ENCODE assay signal across 8 cellular contexts in genomic region chr14:34711169-34711568, GRCh38. TPM values are rescaled to one million over a fixed set of nuclear protein-coding genes. Genes with fewer than 3 reads are reported as not detected.
DNase-seq lines count a peak whose midpoint lies in the region; ATAC-seq and TF ChIP-seq lines count a peak whose summit lies in the region.

No MANE protein-coding gene starts in this region.

- peak; percentile 72 for DNase-seq in GM10266 (ENCODE audit: extremely low spot score)
- DNase-seq in RKO (ENCODE audit: low spot score): peak; percentile 58
- DNase-seq in cardiac muscle cell (ENCODE audit: low read depth in 1 of 2, low spot score in 1 of 2): peak; percentile 53 to 78
- no peak for DNase-seq in cortex of kidney (lab: John Stamatoyannopoulos, UW)
- no peak for DNase-seq in OCI-M2 (lab: John Stamatoyannopoulos, UW; ENCODE audit: unreplicated experiment)

- no peaks in the 10 kb centered on the region for H3K27me3 ChIP-seq in cardiac muscle cell

- H3K4me3 ChIP-seq in cardiac muscle cell: no peak overlapping the region

- H3K36me3 ChIP-seq in cardiac muscle cell: peaks cover 9% of the 10 kb centered on the region

- no peaks in the 10 kb centered on the region for H3K9me3 ChIP-seq in cardiac muscle cell (ENCODE audit: low read depth)

- ATAC-seq in HG02981 (IDR thresholded peaks at IDR 0.05; ENCODE audit: unreplicated experiment) (peak; percentile 38), GM21619 (IDR thresholded peaks at IDR 0.05; ENCODE audit: unreplicated experiment) (no peak), HG03097 (IDR thresholded peaks at IDR 0.05; ENCODE audit: low FRiP score, unreplicated experiment) (no peak)

- H3K4me1 ChIP-seq in cardiac muscle cell (ENCODE audit: low read depth): peaks cover 36% of the 10 kb centered on the region

- H3K27ac ChIP-seq in cardiac muscle cell: peak overlapping the region; percentile 77

- TF ChIP-seq CTCF in GM10266 (IDR thresholded peaks at IDR 0.05; ENCODE audit: control insufficient read depth, insufficient read depth, low read depth, missing control alignments) (no peak), cardiac muscle cell (IDR thresholded peaks at IDR 0.05; ENCODE audit: low read depth, low read length) (no peak)

RNA-seq across cellular contexts. Expression of gene CFL2, which starts 3.2 kb away (rescaled TPM):
- total RNA-seq in cardiac muscle cell: 37.5 and 73.1 TPM in 2 replicates
- 143 and 186 TPM in 2 replicates for polyA plus RNA-seq in cardiac muscle cell

Comparison
In these comparisons a context has a peak if more than half of its experiments do, and no peak if none do; other contexts are left out.
1. DNase-seq: peak in GM10266 (single experiment), RKO (single experiment) and cardiac muscle cell (2 of 2); none in cortex of kidney (single experiment) and OCI-M2 (single experiment).